In genomic region chr12:85782711-85783110, GRCh38 we compare ENCODE assay signal across 1 cellular context.
TF ChIP-seq lines count a peak whose summit lies in the region.

No MANE protein-coding gene starts in this region.

TF ChIP-seq in A549, 52 proteins besides CTCF, POLR2A, EP300 and RAD21 (continued from another document):
- TF ChIP-seq REST (IDR thresholded peaks at IDR 0.05): no peak
